16 cellular contexts compared by ENCODE assay signal in genomic region chr16:77739493-77739892, GRCh38. TPM values are rescaled to one million over a fixed set of nuclear protein-coding genes. Genes with fewer than 3 reads are reported as not detected.
"Had no signal": no experiment of that assay in that cellular context is flagged by ENCODE, and none has a peak within 500 bp of the region (broad histone marks: within the 10 kb centered on the region; RNA-seq: fewer than 3 reads in every experiment).

No MANE protein-coding gene starts in this region.

- H3K27me3 ChIP-seq: colonic mucosa, thyroid gland, uterus had no signal

- H3K36me3 ChIP-seq: colonic mucosa, thyroid gland, uterus had no signal

- H3K9me3 ChIP-seq: colonic mucosa, thyroid gland, uterus had no signal

- H3K4me1 ChIP-seq: colonic mucosa, uterus had no signal

- H3K27ac ChIP-seq: colonic mucosa, uterus, VCaP had no signal

- H3K4me3 ChIP-seq: colonic mucosa, thyroid gland, uterus had no signal

- DNase-seq: activated CD4-positive, alpha-beta T cell treated with anti-CD3 and anti-CD28 coated beads for 36 hours; activated CD8-positive, alpha-beta memory T cell treated with anti-CD3 and anti-CD28 coated beads, Interleukin-2, amount 50 U/mL, for 4 hours; activated CD8-positive, alpha-beta T cell treated with anti-CD3 and anti-CD28 coated beads for 36 hours; activated naive CD8-positive, alpha-beta T cell treated with anti-CD3 and anti-CD28 coated beads, Interleukin-2, amount 10 ng/mL, durations not matched to agents 7 days and 5 days; activated T-cell treated with anti-CD3 and anti-CD28 coated beads, Interleukin-2, amount 50 U/mL, for 72 hours; caudate nucleus; colonic mucosa; effector CD4-positive, alpha-beta T cell; glutamatergic neuron; natural killer cell; right cardiac atrium; small intestine; T1000; thyroid gland; uterus had no signal

RNA-seq across cellular contexts. Expression of gene VAT1L, which starts 48.9 kb away (rescaled TPM):
- total RNA-seq: activated CD8-positive, alpha-beta T cell treated with anti-CD3 and anti-CD28 coated beads for 36 hours; activated naive CD8-positive, alpha-beta T cell treated with anti-CD3 and anti-CD28 coated beads, Interleukin-2, amount 10 ng/mL, durations not matched to agents 7 days and 5 days; natural killer cell had no signal
